ENCODE assay signal across 1 cellular context in the genomic region with DNA sequence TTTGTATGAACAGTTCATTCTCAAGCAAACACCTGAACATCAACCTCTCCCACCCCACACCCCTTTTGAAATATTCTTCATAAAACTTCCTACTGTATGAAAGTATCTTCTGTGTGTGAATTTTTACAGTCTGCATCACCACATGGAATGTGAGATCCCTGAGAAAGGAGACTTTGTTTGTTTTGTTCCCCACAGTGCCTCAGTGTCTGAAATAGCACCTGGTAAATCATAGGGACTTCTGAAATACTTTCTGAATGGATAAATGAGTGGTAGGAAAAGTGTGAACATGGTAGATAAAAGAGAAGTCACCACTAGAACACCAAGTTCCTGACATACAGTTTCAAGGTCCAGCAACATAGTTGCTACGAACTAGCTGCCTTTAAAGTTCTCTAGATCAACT.
TF ChIP-seq lines count a peak whose summit lies in the region.

No MANE protein-coding gene starts in this region.

TF ChIP-seq in HCT116, 20 proteins besides CTCF, POLR2A, EP300 and RAD21 (continued from another document):
- no peak for TF ChIP-seq ELF1 (IDR thresholded peaks at IDR 0.05; ENCODE audit: borderline replicate concordance, low read depth)
- TF ChIP-seq, protein P1, sequence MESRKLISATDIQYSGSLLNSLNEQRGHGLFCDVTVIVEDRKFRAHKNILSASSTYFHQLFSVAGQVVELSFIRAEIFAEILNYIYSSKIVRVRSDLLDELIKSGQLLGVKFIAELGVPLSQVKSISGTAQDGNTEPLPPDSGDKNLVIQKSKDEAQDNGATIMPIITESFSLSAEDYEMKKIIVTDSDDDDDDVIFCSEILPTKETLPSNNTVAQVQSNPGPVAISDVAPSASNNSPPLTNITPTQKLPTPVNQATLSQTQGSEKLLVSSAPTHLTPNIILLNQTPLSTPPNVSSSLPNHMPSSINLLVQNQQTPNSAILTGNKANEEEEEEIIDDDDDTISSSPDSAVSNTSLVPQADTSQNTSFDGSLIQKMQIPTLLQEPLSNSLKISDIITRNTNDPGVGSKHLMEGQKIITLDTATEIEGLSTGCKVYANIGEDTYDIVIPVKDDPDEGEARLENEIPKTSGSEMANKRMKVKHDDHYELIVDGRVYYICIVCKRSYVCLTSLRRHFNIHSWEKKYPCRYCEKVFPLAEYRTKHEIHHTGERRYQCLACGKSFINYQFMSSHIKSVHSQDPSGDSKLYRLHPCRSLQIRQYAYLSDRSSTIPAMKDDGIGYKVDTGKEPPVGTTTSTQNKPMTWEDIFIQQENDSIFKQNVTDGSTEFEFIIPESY (IDR thresholded peaks at IDR 0.05; ENCODE audit: extremely low read depth, insufficient replicate concordance, low read length): no peak
- no peak for TF ChIP-seq EZH2 (IDR thresholded peaks at IDR 0.05)
- TF ChIP-seq SIN3A (IDR thresholded peaks at IDR 0.05; ENCODE audit: low read depth): no peak
- no peak for TF ChIP-seq CBX3 (IDR thresholded peaks at IDR 0.05; ENCODE audit: low read depth)
- no peak for TF ChIP-seq JUND (IDR thresholded peaks at IDR 0.05)
- TF ChIP-seq, protein P2, sequence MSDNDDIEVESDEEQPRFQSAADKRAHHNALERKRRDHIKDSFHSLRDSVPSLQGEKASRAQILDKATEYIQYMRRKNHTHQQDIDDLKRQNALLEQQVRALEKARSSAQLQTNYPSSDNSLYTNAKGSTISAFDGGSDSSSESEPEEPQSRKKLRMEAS (IDR thresholded peaks at IDR 0.05): no peak
- no peak for TF ChIP-seq ZFX (IDR thresholded peaks at IDR 0.05)
- no peak for TF ChIP-seq SP1 (IDR thresholded peaks at IDR 0.05; ENCODE audit: low read depth)
- no peak for TF ChIP-seq POLR2AphosphoS5 (IDR thresholded peaks at IDR 0.05; ENCODE audit: low read depth, low read length)
